ENCODE assay signal across 12 cellular contexts in the genomic region with DNA sequence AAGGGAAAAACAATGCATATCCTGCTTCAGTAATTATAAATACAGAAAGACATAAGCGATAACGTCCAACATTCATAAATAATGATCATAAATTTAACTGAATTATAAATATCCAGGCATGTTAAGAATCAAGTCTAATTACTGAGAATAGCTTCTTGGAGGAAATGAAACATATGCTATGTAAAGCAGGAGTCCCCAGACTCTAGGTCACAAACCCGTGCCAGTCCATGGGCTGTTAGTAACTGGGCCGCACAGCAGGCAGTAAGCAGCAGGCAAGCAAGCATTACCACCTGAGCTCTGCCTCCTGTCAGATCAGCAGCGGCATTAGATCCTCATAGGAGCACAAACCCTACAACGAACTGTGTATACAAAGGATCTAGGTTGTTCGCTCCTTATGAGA. TPM values are rescaled to one million over a fixed set of nuclear protein-coding genes. Genes with fewer than 3 reads are reported as not detected.
DNase-seq lines count a peak whose midpoint lies in the region; ATAC-seq and TF ChIP-seq lines count a peak whose summit lies in the region.
"Had no signal": no experiment of that assay in that cellular context is flagged by ENCODE, and none has a peak within 500 bp of the region (broad histone marks: within the 10 kb centered on the region; RNA-seq: fewer than 3 reads in every experiment).

No MANE protein-coding gene starts in this region.

- peak; percentile 18 for DNase-seq in GM06990 (ENCODE audit: extremely low read depth, insufficient read length)
- no peak for DNase-seq in osteoblast (ENCODE audit: insufficient read length, low spot score, missing footprints)
- DNase-seq in islet precursor cell: no peak
- no peak for DNase-seq in NCI-H187 (lab: John Stamatoyannopoulos, UW)
- no peak for DNase-seq in NCI-H2029 treated with DMSO at 0.1 percent for 48 hours (lab: John Stamatoyannopoulos, UW)
- DNase-seq: NCI-H1105 treated with DMSO at 0.1 percent for 48 hours had no signal

- no peak overlapping the region for H2AFZ ChIP-seq in osteoblast (ENCODE audit: low read length)

- H3K9me3 ChIP-seq in osteoblast (ENCODE audit: low read depth, low read length): no peaks in the 10 kb centered on the region

- no peak for TF ChIP-seq CTCF in GM06990 (IDR thresholded peaks at IDR 0.05; ENCODE audit: insufficient read depth, low read length, poor library complexity, severe bottlenecking)
- no peak for TF ChIP-seq CTCF in brain (conservative IDR thresholded peaks at IDR 0.05)
- no peak for TF ChIP-seq CTCF in osteoblast (IDR thresholded peaks at IDR 0.05; ENCODE audit: extremely low read depth, low read depth, low read length)

- H3K36me3 Mint-ChIP-seq in brain: peaks cover 64% of the 10 kb centered on the region

- peak; percentile 58 for ATAC-seq in GM19455 (IDR thresholded peaks at IDR 0.05; ENCODE audit: unreplicated experiment)
- peak; percentile 69 for ATAC-seq in HG03095 (IDR thresholded peaks at IDR 0.05; ENCODE audit: unreplicated experiment)

- H3K36me3 ChIP-seq in GM06990 (ENCODE audit: control insufficient read depth, insufficient read depth, low read length) (peaks cover 1% of the 10 kb centered on the region; the same call in 1 of the 2 replicates), osteoblast (ENCODE audit: insufficient read depth, low read length) (no peaks in the 10 kb centered on the region)

- no peak overlapping the region for H3K27ac ChIP-seq in osteoblast (ENCODE audit: low read depth, low read length)

- H3K4me3 ChIP-seq in GM06990 (replicated peaks; ENCODE audit: low read depth, low read length): no peak overlapping the region
- no peak overlapping the region for H3K4me3 ChIP-seq in osteoblast (ENCODE audit: insufficient read depth, low read length)
- H3K4me3 ChIP-seq: dorsolateral prefrontal cortex had no signal

- no peaks in the 10 kb centered on the region for H3K27me3 ChIP-seq in GM06990 (replicated peaks; ENCODE audit: control insufficient read depth, insufficient read depth, low read length)
- H3K27me3 ChIP-seq in osteoblast (ENCODE audit: insufficient read depth, low read length): no peaks in the 10 kb centered on the region
- H3K27me3 ChIP-seq: dorsolateral prefrontal cortex had no signal

- peaks cover 6% of the 10 kb centered on the region for H4K20me1 ChIP-seq in osteoblast (ENCODE audit: insufficient read depth, low read length)

- H3K79me2 ChIP-seq in osteoblast (ENCODE audit: insufficient read depth, low read length): peaks cover 61% of the 10 kb centered on the region

- peaks cover 2 to 23% (median 15%) of the 10 kb centered on the region in 5 experiments for H3K9me3 Mint-ChIP-seq in brain
- H3K9me3 Mint-ChIP-seq: activated T-helper 1 cell treated with anti-CD3 and anti-CD28 coated beads, Interleukin-12 subunit alpha, Interleukin-12 subunit beta, Interleukin-2, Interleukin-4 antibody, amounts not matched to agents 30 ng/mL and 10 ng/mL and 1 ng/mL, durations not matched to agents 14 hours and 24 hours and 36 hours; HFFc6 had no signal

- peaks cover 4% of the 10 kb centered on the region for H3K4me1 ChIP-seq in osteoblast (ENCODE audit: insufficient read depth, low read length)

- H3K4me1 Mint-ChIP-seq in brain: peaks cover 26% of the 10 kb centered on the region

- no peak overlapping the region for H3K4me2 ChIP-seq in osteoblast (ENCODE audit: insufficient read depth, low read length)

- H3K27ac Mint-ChIP-seq in brain: peak overlapping the region in 4 of 5 experiments; percentile 6 to 23 (median 20)
- H3K27ac Mint-ChIP-seq: activated T-helper 1 cell treated with anti-CD3 and anti-CD28 coated beads, Interleukin-12 subunit alpha, Interleukin-12 subunit beta, Interleukin-2, Interleukin-4 antibody, amounts not matched to agents 30 ng/mL and 10 ng/mL and 1 ng/mL, durations not matched to agents 14 hours and 24 hours and 36 hours; HFFc6 had no signal

- H3K27me3 Mint-ChIP-seq in brain: peaks cover 4% of the 10 kb centered on the region

- H3K4me3 Mint-ChIP-seq in brain: no peak overlapping the region
- H3K4me3 Mint-ChIP-seq: activated T-helper 1 cell treated with anti-CD3 and anti-CD28 coated beads, Interleukin-12 subunit alpha, Interleukin-12 subunit beta, Interleukin-2, Interleukin-4 antibody, amounts not matched to agents 30 ng/mL and 10 ng/mL and 1 ng/mL, durations not matched to agents 14 hours and 24 hours and 36 hours; HFFc6 had no signal

RNA-seq across cellular contexts. Expression of gene CERT1, which starts 50.5 kb away (rescaled TPM):
- polyA plus RNA-seq in brain (ENCODE audit: insufficient read depth, low read depth, low replicate concordance): 10.3 TPM
- 50.3 and 58.6 TPM in 2 replicates for total RNA-seq in osteoblast

RNA-seq across cellular contexts. Expression of gene POLK, which starts 50.7 kb away (rescaled TPM):
- polyA plus RNA-seq in brain (ENCODE audit: insufficient read depth, low read depth, low replicate concordance): 1.6 TPM
- 34.7 and 36.8 TPM in 2 replicates for total RNA-seq in osteoblast
